23 cellular contexts compared by ENCODE assay signal in the genomic region with DNA sequence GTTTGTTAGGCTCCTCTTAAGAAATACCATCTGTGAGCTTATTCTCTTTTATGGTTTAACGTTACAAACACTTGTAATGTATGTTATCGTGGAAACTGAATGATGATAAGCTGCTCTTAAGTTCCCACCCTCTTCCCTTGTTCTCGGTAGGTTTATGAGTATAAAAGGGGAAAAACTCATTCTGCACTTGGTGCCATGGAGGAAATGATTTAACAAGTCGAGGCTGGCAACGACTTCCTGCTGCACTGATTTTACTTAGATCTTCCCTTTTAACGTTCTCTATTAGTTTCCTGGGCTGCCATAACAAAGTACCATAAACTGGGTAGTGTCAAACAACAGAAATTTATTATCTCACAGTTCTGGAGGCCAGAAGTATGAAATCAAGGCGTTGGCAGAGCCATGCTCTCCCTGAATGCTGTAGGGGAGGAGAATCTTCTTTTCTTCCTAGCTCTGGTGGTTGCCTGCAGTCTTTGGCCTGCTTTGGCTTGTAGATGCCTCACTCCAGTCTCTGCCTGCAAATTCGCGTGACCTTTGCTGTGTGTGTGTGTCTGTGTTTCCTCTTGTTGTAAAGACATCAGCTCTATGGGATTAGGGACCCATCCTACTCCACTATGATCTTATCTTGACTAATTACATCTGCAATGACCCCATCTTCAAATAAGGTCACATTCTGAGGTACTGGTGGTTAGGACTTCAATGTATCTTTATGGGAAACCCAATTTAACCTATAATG. TPM values are rescaled to one million over a fixed set of nuclear protein-coding genes. Genes with fewer than 3 reads are reported as not detected.
DNase-seq lines count a peak whose midpoint lies in the region; ATAC-seq, FAIRE-seq and TF ChIP-seq lines count a peak whose summit lies in the region.
"Had no signal": no experiment of that assay in that cellular context is flagged by ENCODE, and none has a peak within 500 bp of the region (broad histone marks: within the 10 kb centered on the region; RNA-seq: fewer than 3 reads in every experiment).

No MANE protein-coding gene starts in this region.

- no peaks in the 10 kb centered on the region for H3K9me3 ChIP-seq in mucosa of descending colon
- H3K9me3 ChIP-seq: breast epithelium, tibial nerve had no signal

- DNase-seq in NCI-H524 (lab: John Stamatoyannopoulos, UW) (peak; percentile 6 to 62), NCI-H524 treated with DMSO at 0.1 percent for 48 hours (lab: John Stamatoyannopoulos, UW) (no peak), bronchial epithelial cell (ENCODE audit: low read depth) (peak; percentile 39), mucosa of descending colon (peak in 1 of 3 donors; percentile 64), type B pancreatic cell (ENCODE audit: extremely low spot score, unreplicated experiment) (no peak), Calu3 (no peak), COLO829 (ENCODE audit: low spot score) (no peak), D721Med (ENCODE audit: insufficient read length, low spot score) (no peak)
- DNase-seq: activated CD4-positive, alpha-beta T cell treated with anti-CD3 and anti-CD28 coated beads for 4 hours; activated CD8-positive, alpha-beta memory T cell treated with anti-CD3 and anti-CD28 coated beads, Interleukin-2, amount 10 ng/mL, durations not matched to agents 7 days and 5 days; activated naive CD8-positive, alpha-beta T cell treated with anti-CD3 and anti-CD28 coated beads, Interleukin-2, amount 50 U/mL, for 24 hours; C1 segment of cervical spinal cord; GDM1; hippocampal formation; natural killer cell; NCI-H2171; NCI-H526 treated with DMSO at 0.1 percent for 48 hours; posterior cingulate gyrus; stimulated activated naive CD4-positive, alpha-beta T cell treated with Interleukin-2 at 50 U/mL for 16 hours had no signal

- peaks cover 5% of the 10 kb centered on the region for H3K9me3 Mint-ChIP-seq in type B pancreatic cell
- no peaks in the 10 kb centered on the region for H3K9me3 Mint-ChIP-seq in Calu3 (ENCODE audit: low read depth, unreplicated experiment)
- H3K9me3 Mint-ChIP-seq: activated naive CD8-positive, alpha-beta T cell treated with anti-CD3 and anti-CD28 coated beads, Interleukin-2, amount 50 U/mL, for 24 hours; dendritic cell treated with granulocyte-macrophage colony-stimulating factor and Interleukin-4, amounts not matched to agents 40 ng/mL and 50 ng/mL, for 4 days; natural killer cell had no signal

- H3K4me3 ChIP-seq in bronchial epithelial cell (ENCODE audit: low read depth, low read length): no peak overlapping the region
- no peak overlapping the region for H3K4me3 ChIP-seq in mucosa of descending colon
- H3K4me3 ChIP-seq: breast epithelium, lung, tibial nerve had no signal

- no TSS peak for BruUV-seq in Calu3 (replicated peaks; lab: Mats Ljungman, UMichigan)

- CTCF ChIA-PET in Calu3 (lab: Charles Lee): no interaction called here

- TF ChIP-seq CTCF in bronchial epithelial cell (IDR thresholded peaks at IDR 0.05; ENCODE audit: insufficient read depth, low read length, severe bottlenecking) (no peak), mucosa of descending colon (IDR thresholded peaks at IDR 0.05) (no peak), type B pancreatic cell (conservative IDR thresholded peaks at IDR 0.05) (no peak), Calu3 (IDR thresholded peaks at IDR 0.05; ENCODE audit: unreplicated experiment) (no peak), D721Med (IDR thresholded peaks at IDR 0.05; ENCODE audit: insufficient read depth, missing control alignments) (no peak)

- FAIRE-seq in bronchial epithelial cell (lab: Jason Lieb, UNC) (no peak), D721Med (lab: Jason Lieb, UNC) (no peak)

- H3K27me3 ChIP-seq in bronchial epithelial cell (ENCODE audit: control insufficient read depth, insufficient read depth, low read length): no peaks in the 10 kb centered on the region
- H3K27me3 ChIP-seq: breast epithelium, tibial nerve had no signal

- H3K27ac Mint-ChIP-seq in type B pancreatic cell: peak overlapping the region; percentile 87
- H3K27ac Mint-ChIP-seq in Calu3 (ENCODE audit: unreplicated experiment): no peak overlapping the region
- H3K27ac Mint-ChIP-seq: activated CD8-positive, alpha-beta memory T cell treated with anti-CD3 and anti-CD28 coated beads, Interleukin-2, amount 10 ng/mL, durations not matched to agents 7 days and 5 days; activated naive CD8-positive, alpha-beta T cell treated with anti-CD3 and anti-CD28 coated beads, Interleukin-2, amount 50 U/mL, for 24 hours; dendritic cell treated with granulocyte-macrophage colony-stimulating factor and Interleukin-4, amounts not matched to agents 40 ng/mL and 50 ng/mL, for 4 days; natural killer cell had no signal

- peaks cover 73% of the 10 kb centered on the region for H3K4me1 Mint-ChIP-seq in type B pancreatic cell (ENCODE audit: unreplicated experiment)
- peaks cover 28% of the 10 kb centered on the region for H3K4me1 Mint-ChIP-seq in Calu3 (ENCODE audit: low read depth, unreplicated experiment)
- H3K4me1 Mint-ChIP-seq: activated CD8-positive, alpha-beta memory T cell treated with anti-CD3 and anti-CD28 coated beads, Interleukin-2, amount 10 ng/mL, durations not matched to agents 7 days and 5 days; natural killer cell had no signal

- peak overlapping the region; percentile 0 for H3K4me3 Mint-ChIP-seq in type B pancreatic cell
- H3K4me3 Mint-ChIP-seq in Calu3 (ENCODE audit: low read depth, unreplicated experiment): no peak overlapping the region
- H3K4me3 Mint-ChIP-seq: activated CD8-positive, alpha-beta memory T cell treated with anti-CD3 and anti-CD28 coated beads, Interleukin-2, amount 10 ng/mL, durations not matched to agents 7 days and 5 days; activated naive CD8-positive, alpha-beta T cell treated with anti-CD3 and anti-CD28 coated beads, Interleukin-2, amount 50 U/mL, for 24 hours; dendritic cell treated with granulocyte-macrophage colony-stimulating factor and Interleukin-4, amounts not matched to agents 40 ng/mL and 50 ng/mL, for 4 days; natural killer cell had no signal

- H3K36me3 ChIP-seq in bronchial epithelial cell (ENCODE audit: control insufficient read depth, insufficient read depth, low read length) (no peaks in the 10 kb centered on the region), mucosa of descending colon (ENCODE audit: low read depth) (no peaks in the 10 kb centered on the region)
- H3K36me3 ChIP-seq: breast epithelium, tibial nerve had no signal

- H3K36me3 Mint-ChIP-seq in type B pancreatic cell (peaks cover 19% of the 10 kb centered on the region), Calu3 (ENCODE audit: insufficient read depth, unreplicated experiment) (no peaks in the 10 kb centered on the region)
- H3K36me3 Mint-ChIP-seq: activated CD8-positive, alpha-beta memory T cell treated with anti-CD3 and anti-CD28 coated beads, Interleukin-2, amount 10 ng/mL, durations not matched to agents 7 days and 5 days; natural killer cell had no signal

- H3K4me1 ChIP-seq in mucosa of descending colon (ENCODE audit: low read depth): peaks cover 21% of the 10 kb centered on the region
- H3K4me1 ChIP-seq: breast epithelium, tibial nerve had no signal

- H3K27me3 Mint-ChIP-seq in type B pancreatic cell (no peaks in the 10 kb centered on the region), Calu3 (ENCODE audit: unreplicated experiment) (no peaks in the 10 kb centered on the region)
- H3K27me3 Mint-ChIP-seq: activated CD8-positive, alpha-beta memory T cell treated with anti-CD3 and anti-CD28 coated beads, Interleukin-2, amount 10 ng/mL, durations not matched to agents 7 days and 5 days; activated naive CD8-positive, alpha-beta T cell treated with anti-CD3 and anti-CD28 coated beads, Interleukin-2, amount 50 U/mL, for 24 hours had no signal

- intact Hi-C loops in mucosa of descending colon (cut with DNase I, micrococcal nuclease) (no loop called here), Calu3 (cut with micrococcal nuclease; ENCODE audit: unreplicated experiment) (no loop called here)

- peak; percentile 68 for ATAC-seq in mucosa of descending colon
- ATAC-seq: activated CD8-positive, alpha-beta memory T cell treated with anti-CD3 and anti-CD28 coated beads, Interleukin-2, amount 10 ng/mL, durations not matched to agents 7 days and 5 days; activated naive CD8-positive, alpha-beta T cell treated with anti-CD3 and anti-CD28 coated beads, Interleukin-2, amount 50 U/mL, for 24 hours; natural killer cell had no signal

RNA-seq across cellular contexts. Expression of gene HUNK, which starts 26.2 kb away (rescaled TPM):
- total RNA-seq in bronchial epithelial cell (under 0.01 TPM in 2 replicates), mucosa of descending colon (10 to 100 TPM in 2 of 3 donors, 1 to 10 TPM in 1; 3.8 to 12.3 (median 11.0) TPM), type B pancreatic cell (ENCODE audit: low replicate concordance) (11.3 and 44.0 TPM in 2 replicates), Calu3 (2022) (2.3 and 5.0 TPM in 2 replicates)
- total RNA-seq: natural killer cell had no signal

Comparison
In these comparisons a context has a peak if more than half of its experiments do, and no peak if none do; other contexts are left out.
1. DNase-seq: peak in NCI-H524 (2 of 2) and bronchial epithelial cell (single experiment); none in NCI-H524 treated with DMSO at 0.1 percent for 48 hours (single experiment), type B pancreatic cell (single experiment), Calu3 (single experiment), COLO829 (single experiment) and D721Med (single experiment).